ENCODE assay signal across 8 cellular contexts in genomic region chr3:66998075-66998898, GRCh38. TPM values are rescaled to one million over a fixed set of nuclear protein-coding genes. Genes with fewer than 3 reads are reported as not detected.
A peak's percentile ranks its signal among the peaks of the same experiment; 100 is the strongest.
DNase-seq lines count a peak whose midpoint lies in the region; ATAC-seq and TF ChIP-seq lines count a peak whose summit lies in the region.

TSS of gene KBTBD8 (plus strand) at chr3:66998307. CDS start at chr3:66998356, 49 bp downstream.

- peaks cover 3% of the 10 kb centered on the region for H3K36me3 Mint-ChIP-seq in WTC11

- peak; percentile 92 for ATAC-seq in HG03175 (IDR thresholded peaks at IDR 0.05; ENCODE audit: unreplicated experiment)
- ATAC-seq in WTC11 = peak; percentile 97

- H3K27ac ChIP-seq in skin epidermis = peak within 1 kb of the TSS in 20 of 21 experiments; percentile 24 to 85 (median 62)

- no peak for TF ChIP-seq CTCF in WTC11 (IDR thresholded peaks at IDR 0.05)
- TF ChIP-seq CTCF in cardiac fibroblast (IDR thresholded peaks at IDR 0.05; ENCODE audit: low read depth, low read length) = no peak

- in situ Hi-C loops in GM18951 (cut with MboI; ENCODE audit: low sequenced_read_pairs, unreplicated experiment) = loop anchor here (25.0 kb wide), 1 partner anchor 364 kb away; no protein-coding TSS in a partner anchor

- 0 out of 2 replicates have a peak, but pooled peaks cover 5% of the 10 kb centered on the region for H3K27me3 Mint-ChIP-seq in WTC11 (ENCODE audit: low read depth)

- CTCF ChIA-PET in WTC11 (lab: Charles Lee) = interaction anchor here (0.7 to 2.0 kb wide), 9 partner anchors 9 to 199 kb away, joined by 3 to 28 read pairs (median 4); no protein-coding TSS in a partner anchor

- peak within 1 kb of the TSS; percentile 93 for H3K4me3 Mint-ChIP-seq in WTC11

- DNase-seq in AG08396 (ENCODE audit: low spot score) (peak; percentile 98), NCI-H226 (peak; percentile 93), WTC11 (ENCODE audit: low spot score) (peak; percentile 98), cardiac fibroblast (ENCODE audit: low read depth in 2 of 2) (peak; percentile 99), iPS-NIHi11 (ENCODE audit: low spot score) (peak; percentile 98)

- H3K4me3 ChIP-seq in cardiac fibroblast (replicated peaks in 1 of 2; ENCODE audit: low read depth in 2 of 2, low read length in 2 of 2) (peak within 1 kb of the TSS; percentile 62 to 83), skin epidermis (peak within 1 kb of the TSS; percentile 74 to 99 (median 97))

- H3K4me1 Mint-ChIP-seq in WTC11 = peaks cover 18% of the 10 kb centered on the region

- peak; percentile 71 for TF ChIP-seq POLR2A in GM18951 (IDR thresholded peaks at IDR 0.05; ENCODE audit: extremely low read depth, insufficient read depth, insufficient read length)

- H3K27ac Mint-ChIP-seq in WTC11 = no peak within 1 kb of the TSS

- POLR2A ChIA-PET in WTC11 (lab: Charles Lee) = interaction anchor here (0.6 to 1.4 kb wide), 9 partner anchors 9 to 562 kb away, joined by 3 to 10 read pairs (median 4); no protein-coding TSS in a partner anchor

- H3K9me3 Mint-ChIP-seq in WTC11 = no peaks in the 10 kb centered on the region

TF ChIP-seq in WTC11, 78 proteins besides CTCF, POLR2A, EP300 and RAD21 (continues in another document):
- no peak for TF ChIP-seq ZNF671 (CRISPR knock-in tag; IDR thresholded peaks at IDR 0.05)
- TF ChIP-seq FOXJ3 (CRISPR knock-in tag; IDR thresholded peaks at IDR 0.05; ENCODE audit: borderline replicate concordance) = no peak
- TF ChIP-seq FOXP1 (CRISPR knock-in tag; IDR thresholded peaks at IDR 0.05; ENCODE audit: borderline replicate concordance) = peak; percentile 63
- no peak for TF ChIP-seq ELF4 (CRISPR knock-in tag; IDR thresholded peaks at IDR 0.05; ENCODE audit: low read depth)
- TF ChIP-seq CREB1 (CRISPR knock-in tag; IDR thresholded peaks at IDR 0.05) = no peak
- peak; percentile 64 for TF ChIP-seq SP1 (CRISPR knock-in tag; conservative IDR thresholded peaks at IDR 0.05)
- no peak for TF ChIP-seq ZNF512 (CRISPR knock-in tag; IDR thresholded peaks at IDR 0.05; ENCODE audit: borderline replicate concordance)
- TF ChIP-seq CREM (CRISPR knock-in tag; IDR thresholded peaks at IDR 0.05) = no peak
- TF ChIP-seq NFYB (CRISPR knock-in tag; conservative IDR thresholded peaks at IDR 0.05; ENCODE audit: low read depth) = peak; percentile 84
- no peak for TF ChIP-seq OVOL2 (CRISPR knock-in tag; IDR thresholded peaks at IDR 0.05; ENCODE audit: borderline replicate concordance)
- TF ChIP-seq RELA (CRISPR knock-in tag; IDR thresholded peaks at IDR 0.05; ENCODE audit: borderline replicate concordance) = no peak
- no peak for TF ChIP-seq ZNF281 (CRISPR knock-in tag; IDR thresholded peaks at IDR 0.05)
- TF ChIP-seq ZNF423 (CRISPR knock-in tag; IDR thresholded peaks at IDR 0.05) = 0 out of 2 replicates have a peak, but pooled peaks have one; percentile 18
- TF ChIP-seq NFE2L1 (CRISPR knock-in tag; IDR thresholded peaks at IDR 0.05) = peak; percentile 53; the same call in 1 of the 2 replicates
- TF ChIP-seq NR2C2 (CRISPR knock-in tag; IDR thresholded peaks at IDR 0.05) = no peak
- TF ChIP-seq ETV6 (CRISPR knock-in tag; IDR thresholded peaks at IDR 0.05) = no peak; the same call in 1 of the 2 replicates
- TF ChIP-seq PRRX2 (CRISPR knock-in tag; IDR thresholded peaks at IDR 0.05) = no peak
- no peak for TF ChIP-seq CDX4 (CRISPR knock-in tag; IDR thresholded peaks at IDR 0.05; ENCODE audit: borderline replicate concordance)
- TF ChIP-seq USF2 (CRISPR knock-in tag; IDR thresholded peaks at IDR 0.05) = peak; percentile 72
- TF ChIP-seq EMX1 (CRISPR knock-in tag; IDR thresholded peaks at IDR 0.05) = no peak
- no peak for TF ChIP-seq GTF2I (CRISPR knock-in tag; conservative IDR thresholded peaks at IDR 0.05)
- TF ChIP-seq USF1 (CRISPR knock-in tag; IDR thresholded peaks at IDR 0.05) = peak; percentile 45; the same call in 1 of the 2 replicates
- no peak for TF ChIP-seq ESRRA (CRISPR knock-in tag; IDR thresholded peaks at IDR 0.05; ENCODE audit: borderline replicate concordance)
- no peak for TF ChIP-seq ZBTB43 (CRISPR knock-in tag; IDR thresholded peaks at IDR 0.05)
- TF ChIP-seq ZNF425 (CRISPR knock-in tag; conservative IDR thresholded peaks at IDR 0.05) = no peak

RNA-seq across cellular contexts. Expression of gene KBTBD8, which starts in this region (rescaled TPM):
- total RNA-seq in WTC11 (2021) = 14.5 to 15.7 TPM (median 15.0 TPM) in 3 replicates

Comparison
In these comparisons a context has a peak if more than half of its experiments do, and no peak if none do; other contexts are left out.
1. Peak in every context shown above with its lines: DNase-seq, ATAC-seq, H3K4me3 ChIP-seq and H3K27ac ChIP-seq.